Comparison of ENCODE assay signal across 11 cellular contexts in genomic region chr7:27641576-27642230, GRCh38. TPM values are rescaled to one million over a fixed set of nuclear protein-coding genes. Genes with fewer than 3 reads are reported as not detected.
DNase-seq lines count a peak whose midpoint lies in the region; ATAC-seq and TF ChIP-seq lines count a peak whose summit lies in the region.
"Had no signal": no experiment of that assay in that cellular context is flagged by ENCODE, and none has a peak within 500 bp of the region (broad histone marks: within the 10 kb centered on the region; RNA-seq: fewer than 3 reads in every experiment).

No MANE protein-coding gene starts in this region.

- H3K9me3 ChIP-seq in mucosa of descending colon: no peaks in the 10 kb centered on the region

- intact Hi-C loops in mucosa of descending colon (cut with DNase I, micrococcal nuclease): no loop called here

- H3K4me3 ChIP-seq in GM12865 (ENCODE audit: low read depth, low read length): peak overlapping the region; percentile 31
- H3K4me3 ChIP-seq in astrocyte of the spinal cord (ENCODE audit: low read depth, low read length): no peak overlapping the region
- no peak overlapping the region for H3K4me3 ChIP-seq in mucosa of descending colon

- H3K36me3 ChIP-seq in mucosa of descending colon (ENCODE audit: low read depth): no peaks in the 10 kb centered on the region

- in situ Hi-C loops in astrocyte of the spinal cord (cut with HindIII; ENCODE audit: low sequenced_read_pairs): no loop called here

- ATAC-seq in HG02798 (IDR thresholded peaks at IDR 0.05; ENCODE audit: poor library complexity, unreplicated experiment) (peak; percentile 86), mucosa of descending colon (peak; percentile 35)

- no peak for TF ChIP-seq CTCF in GM12865 (IDR thresholded peaks at IDR 0.05; ENCODE audit: insufficient read depth, low read depth, low read length, missing control alignments)
- no peak for TF ChIP-seq CTCF in astrocyte of the spinal cord (IDR thresholded peaks at IDR 0.05; ENCODE audit: low read depth, low read length)
- TF ChIP-seq CTCF in mucosa of descending colon (IDR thresholded peaks at IDR 0.05): no peak

- H3K4me1 ChIP-seq in mucosa of descending colon (ENCODE audit: low read depth): no peaks in the 10 kb centered on the region

- peak; percentile 29 for DNase-seq in GM12865 (ENCODE audit: low read depth)
- peak; percentile 29 for DNase-seq in astrocyte of the spinal cord (ENCODE audit: low read depth, low spot score)
- DNase-seq in mucosa of descending colon: no peak
- DNase-seq in NCI-H146 treated with DMSO at 0.1 percent for 48 hours (lab: John Stamatoyannopoulos, UW; ENCODE audit: unreplicated experiment): no peak
- no peak for DNase-seq in 8988T
- no peak for DNase-seq in NCI-H1930 (lab: John Stamatoyannopoulos, UW)
- no peak for DNase-seq in NCI-H1092 (lab: John Stamatoyannopoulos, UW)
- DNase-seq: activated CD4-positive, CD25-positive, alpha-beta regulatory T cell treated with anti-CD3 and anti-CD28 coated beads, Interleukin-2, amount 50 U/mL, for 72 hours; midbrain; NCI-H510A treated with DMSO at 0.1 percent for 48 hours had no signal

RNA-seq across cellular contexts. Expression of gene HIBADH, which starts 21.0 kb away (rescaled TPM):
- total RNA-seq in mucosa of descending colon: 10 to 100 TPM; 26.2 to 49.2 (median 30.1) TPM

Comparison
In these comparisons a context has a peak if more than half of its experiments do, and no peak if none do; other contexts are left out.
1. DNase-seq: peak in GM12865 (single experiment) and astrocyte of the spinal cord (single experiment); none in mucosa of descending colon (0 of 3), NCI-H146 treated with DMSO at 0.1 percent for 48 hours (single experiment), 8988T (single experiment), NCI-H1930 (0 of 2) and NCI-H1092 (single experiment).